12 cellular contexts compared by ENCODE assay signal in the genomic region with DNA sequence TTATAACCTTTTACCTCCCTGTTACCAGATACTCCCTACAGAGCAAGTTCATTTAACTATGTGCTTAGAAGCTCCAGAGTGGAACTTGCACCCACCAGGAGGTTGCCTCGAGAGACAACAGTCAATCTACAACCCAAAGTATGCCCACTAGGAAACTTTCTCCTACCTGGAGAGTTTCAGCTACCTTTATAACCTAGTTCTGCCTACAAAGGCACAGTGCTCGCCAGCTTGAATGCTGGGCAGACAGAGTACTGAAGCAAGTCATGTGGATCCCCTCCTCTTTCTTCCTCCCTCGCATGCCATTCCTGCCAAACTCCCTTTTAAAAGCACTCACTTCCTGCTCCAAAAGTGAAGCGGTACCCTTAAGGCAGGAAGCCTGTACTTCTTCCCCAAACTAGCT.
DNase-seq lines count a peak whose midpoint lies in the region; ATAC-seq and TF ChIP-seq lines count a peak whose summit lies in the region.
"Had no signal": no experiment of that assay in that cellular context is flagged by ENCODE, and none has a peak within 500 bp of the region (broad histone marks: within the 10 kb centered on the region; RNA-seq: fewer than 3 reads in every experiment).

No MANE protein-coding gene starts in this region.

- peak overlapping the region; percentile 95 for H2BK120ac ChIP-seq in mesendoderm (ENCODE audit: low read depth, low read length)

- no peak for TF ChIP-seq POLR2A in adrenal gland (IDR thresholded peaks at IDR 0.05)

- peak overlapping the region; percentile 87 for H3K4ac ChIP-seq in mesendoderm (ENCODE audit: low read depth, low read length)

- H2BK15ac ChIP-seq in mesendoderm (replicated peaks; ENCODE audit: low read depth): no peak overlapping the region

- H3K79me2 ChIP-seq in mesendoderm (ENCODE audit: control insufficient read depth, insufficient read depth, low read length): no peaks in the 10 kb centered on the region

- no peak overlapping the region for H3K23ac ChIP-seq in mesendoderm (ENCODE audit: low read length)

- H3K4me3 ChIP-seq in mesendoderm (ENCODE audit: low read length) (no peak overlapping the region), adrenal gland (no peak overlapping the region)
- H3K4me3 ChIP-seq: GM23248, uterus had no signal

- ATAC-seq in GM19395 (IDR thresholded peaks at IDR 0.05; ENCODE audit: unreplicated experiment): no peak

- peak overlapping the region; percentile 92 for H3K18ac ChIP-seq in mesendoderm (ENCODE audit: low read length)

- H3K4me1 ChIP-seq in mesendoderm (ENCODE audit: control insufficient read depth, low read depth, low read length) (peaks cover 6% of the 10 kb centered on the region), adrenal gland (replicated peaks in 1 of 2) (no peaks in the 10 kb centered on the region)
- H3K4me1 ChIP-seq: uterus had no signal

- no peak overlapping the region for H4K8ac ChIP-seq in mesendoderm (ENCODE audit: low read depth, low read length)

- no peaks in the 10 kb centered on the region for H3K9me3 ChIP-seq in adrenal gland (replicated peaks in 1 of 3)
- H3K9me3 ChIP-seq: uterus had no signal

- H2AK5ac ChIP-seq in mesendoderm (ENCODE audit: low read length): no peak overlapping the region

- no peak for TF ChIP-seq CTCF in adrenal gland (IDR thresholded peaks at IDR 0.05)

- peak overlapping the region; percentile 78 for H3K56ac ChIP-seq in mesendoderm (ENCODE audit: low read length)

- intact Hi-C loops in adrenal gland (cut with DNase I): no loop called here

- H2BK5ac ChIP-seq in mesendoderm (ENCODE audit: low read length): peak overlapping the region; percentile 89

- H3K36me3 ChIP-seq in mesendoderm (ENCODE audit: control insufficient read depth, insufficient read depth, low read length) (no peaks in the 10 kb centered on the region), adrenal gland (replicated peaks in 1 of 2) (no peaks in the 10 kb centered on the region)
- H3K36me3 ChIP-seq: uterus had no signal

- H4K5ac ChIP-seq in mesendoderm (ENCODE audit: low read length): peak overlapping the region; percentile 60

- no CpG with 5 or more reads among the region's 4 CpGs for WGBS in mesendoderm (ENCODE audit: extremely low coverage, insufficient coverage, low lambda C conversion rate)
- 57 to 70% (median 61%) methylated on average over 4 of the region's 4 CpGs for WGBS in adrenal gland, 4 donors

- peak overlapping the region; percentile 97 for H3K27ac ChIP-seq in mesendoderm (ENCODE audit: low read depth, low read length)
- no peak overlapping the region for H3K27ac ChIP-seq in adrenal gland
- H3K27ac ChIP-seq: GM23248, uterus had no signal

- H3K4me2 ChIP-seq in mesendoderm (ENCODE audit: low read length): no peak overlapping the region

- H3K9ac ChIP-seq in mesendoderm (ENCODE audit: low read length): peak overlapping the region; percentile 42
- H3K9ac ChIP-seq: GM23248 had no signal

- DNase-seq in Ammon's horn (ENCODE audit: low spot score): peak; percentile 49
- DNase-seq in NCI-H226: peak; percentile 70
- peak; percentile 28 for DNase-seq in epidermal melanocyte (ENCODE audit: insufficient read length, low spot score)
- peak; percentile 87 for DNase-seq in mesendoderm
- DNase-seq in adrenal gland: no peak
- no peak for DNase-seq in stimulated activated CD4-positive, alpha-beta T cell treated with anti-CD3 and anti-CD28 coated beads, Interleukin-15, amount 100 ng/mL, for 24 hours
- DNase-seq in OCI-M2 (lab: John Stamatoyannopoulos, UW; ENCODE audit: unreplicated experiment): no peak
- DNase-seq: GM23248, NCI-H1092, occipital lobe, uterus had no signal

- H3K79me1 ChIP-seq in mesendoderm (ENCODE audit: low read length): no peaks in the 10 kb centered on the region

- H3K27me3 ChIP-seq in mesendoderm (ENCODE audit: insufficient read depth, low read length, poor library complexity): no peaks in the 10 kb centered on the region
- no peaks in the 10 kb centered on the region for H3K27me3 ChIP-seq in adrenal gland
- H3K27me3 ChIP-seq: uterus had no signal

Comparison
In these comparisons a context has a peak if more than half of its experiments do, and no peak if none do; other contexts are left out.
1. DNase-seq: peak in Ammon's horn (single experiment), NCI-H226 (single experiment), epidermal melanocyte (single experiment) and mesendoderm (single experiment); none in adrenal gland (0 of 7), stimulated activated CD4-positive, alpha-beta T cell treated with anti-CD3 and anti-CD28 coated beads, Interleukin-15, amount 100 ng/mL, for 24 hours (single experiment) and OCI-M2 (single experiment).